In the genomic region with DNA sequence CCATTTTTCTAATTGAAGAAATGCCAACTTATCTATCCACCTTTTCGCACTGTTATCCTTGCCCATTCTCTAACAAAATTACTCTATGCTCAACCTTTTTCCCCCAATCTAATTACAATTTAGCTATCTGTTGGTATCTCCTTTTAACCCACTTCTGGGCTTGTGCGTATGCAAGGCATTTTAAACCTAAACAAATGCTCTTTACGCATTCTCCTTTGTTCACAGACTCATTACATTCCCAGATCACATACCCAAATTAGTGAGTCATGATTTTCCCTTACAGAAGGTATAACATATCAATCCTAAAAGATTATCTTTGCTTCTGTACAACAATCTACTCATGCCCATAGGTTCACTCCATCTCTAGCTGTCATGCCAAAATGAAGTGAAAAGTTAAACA, we compare ENCODE assay signal across 8 cellular contexts.
"Had no signal": no experiment of that assay in that cellular context is flagged by ENCODE, and none has a peak within 500 bp of the region (broad histone marks: within the 10 kb centered on the region; RNA-seq: fewer than 3 reads in every experiment).

No MANE protein-coding gene starts in this region.

- H3K4me3 Mint-ChIP-seq: GM23338, HFFc6 had no signal

- H3K36me3 ChIP-seq: HAP-1 had no signal

- FAIRE-seq: HepG2, K562 had no signal

- H3K9me3 ChIP-seq: HAP-1 had no signal

- H3K27ac Mint-ChIP-seq: GM23338, HFFc6 had no signal

- H3K9me3 Mint-ChIP-seq: GM23338, HFFc6 had no signal

- H3K4me2 ChIP-seq: GM23338 had no signal

- H3K27ac ChIP-seq: HL-60 had no signal

- H2AFZ ChIP-seq: GM23338 had no signal

- H3K4me1 ChIP-seq: HAP-1 had no signal

- H3K4me3 ChIP-seq: GM23338, HAP-1, K562 had no signal

- DNase-seq: H7, HFFc6, KG1 had no signal
